ENCODE assay signal across 8 cellular contexts in the genomic region with DNA sequence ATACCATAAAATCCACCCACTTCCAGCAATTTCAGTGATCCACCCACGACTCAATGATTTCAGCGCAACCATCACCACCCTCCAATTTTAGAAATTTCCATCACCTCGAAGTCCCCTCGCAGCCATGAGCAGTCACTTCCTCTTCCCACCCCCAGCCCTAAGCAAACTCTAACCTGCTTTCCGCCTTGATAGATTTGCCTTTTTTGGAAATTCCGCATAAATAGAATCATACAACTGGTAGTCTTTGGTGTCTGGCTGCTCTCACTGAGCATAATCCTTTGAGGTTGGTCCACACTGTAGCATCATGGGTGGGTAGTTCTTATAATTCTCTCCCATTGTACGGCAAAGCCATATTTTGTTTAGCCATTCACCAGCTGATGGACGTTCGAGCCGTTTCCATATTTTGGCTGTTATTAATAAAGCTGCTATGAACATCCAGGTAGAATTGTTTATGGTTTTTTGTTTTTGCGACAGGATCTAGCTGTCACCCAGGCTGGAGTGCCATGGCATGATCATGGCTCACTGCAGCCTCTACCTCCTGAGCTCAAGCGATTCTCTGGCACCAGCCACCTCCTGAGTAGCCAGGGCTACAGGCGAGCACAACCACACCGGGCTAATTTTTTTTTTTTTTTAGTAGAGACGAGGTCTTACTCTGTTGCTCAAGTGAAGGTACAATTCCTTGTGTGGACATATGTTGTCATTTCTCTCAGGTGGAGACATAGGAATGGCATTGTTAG. TPM values are rescaled to one million over a fixed set of nuclear protein-coding genes. Genes with fewer than 3 reads are reported as not detected.
DNase-seq lines count a peak whose midpoint lies in the region; ATAC-seq and TF ChIP-seq lines count a peak whose summit lies in the region.

No MANE protein-coding gene starts in this region.

- H3K4me3 Mint-ChIP-seq in IgD-negative memory B cell: peak overlapping the region in 3 of 4 donors; percentile 12 to 42 (median 21)
- no peak overlapping the region for H3K4me3 Mint-ChIP-seq in activated CD4-positive, alpha-beta T cell treated with anti-CD3 and anti-CD28 coated beads, Interleukin-2, amount 10 ng/mL, durations not matched to agents 7 days and 5 days

- peaks cover 24% of the 10 kb centered on the region for H3K4me1 ChIP-seq in BLaER1
- peaks cover 15% of the 10 kb centered on the region for H3K4me1 ChIP-seq in mucosa of descending colon (ENCODE audit: low read depth)

- peak; percentile 51 for DNase-seq in activated CD4-positive, alpha-beta T cell treated with anti-CD3 and anti-CD28 coated beads, Interleukin-2, amount 10 ng/mL, durations not matched to agents 7 days and 5 days
- DNase-seq in mucosa of descending colon (no peak), NCI-H2029 (lab: John Stamatoyannopoulos, UW) (no peak), C1 segment of cervical spinal cord (lab: John Stamatoyannopoulos, UW) (no peak)

- CTCF ChIA-PET in activated CD4-positive, alpha-beta T cell treated with anti-CD3 and anti-CD28 coated beads, Interleukin-2, amount 10 ng/mL, durations not matched to agents 7 days and 5 days (lab: Charles Lee): interaction anchor here (0.6 kb wide), 1 partner anchor 17 kb away, joined by 6 read pairs; no protein-coding TSS in a partner anchor

- TF ChIP-seq CTCF in mucosa of descending colon (IDR thresholded peaks at IDR 0.05): no peak

- H3K27me3 ChIP-seq in BLaER1: peaks cover 11% of the 10 kb centered on the region

- H3K9me3 Mint-ChIP-seq in IgD-negative memory B cell: peaks cover 2 to 19% (median 9%) of the 10 kb centered on the region in 3 donors
- H3K9me3 Mint-ChIP-seq in activated CD4-positive, alpha-beta T cell treated with anti-CD3 and anti-CD28 coated beads, Interleukin-2, amount 10 ng/mL, durations not matched to agents 7 days and 5 days: peaks cover 11% of the 10 kb centered on the region

- no peaks in the 10 kb centered on the region for H3K36me3 ChIP-seq in BLaER1
- H3K36me3 ChIP-seq in mucosa of descending colon (ENCODE audit: low read depth): no peaks in the 10 kb centered on the region

- POLR2A ChIA-PET in activated CD4-positive, alpha-beta T cell treated with anti-CD3 and anti-CD28 coated beads, Interleukin-2, amount 10 ng/mL, durations not matched to agents 7 days and 5 days (lab: Charles Lee): interaction anchor here (0.6 kb wide), 1 partner anchor 23 kb away, joined by 3 read pairs; no protein-coding TSS in a partner anchor

- intact Hi-C loops in mucosa of descending colon (cut with DNase I, micrococcal nuclease): no loop called here

- peak overlapping the region; percentile 44 for H3K4me2 ChIP-seq in BLaER1

- H3K4me1 Mint-ChIP-seq in IgD-negative memory B cell: peaks cover 7 to 17% (median 15%) of the 10 kb centered on the region in 3 donors
- peaks cover 18% of the 10 kb centered on the region for H3K4me1 Mint-ChIP-seq in activated CD4-positive, alpha-beta T cell treated with anti-CD3 and anti-CD28 coated beads, Interleukin-2, amount 10 ng/mL, durations not matched to agents 7 days and 5 days

- H3K4me3 ChIP-seq in BLaER1 (no peak overlapping the region), mucosa of descending colon (no peak overlapping the region)

- H3K27ac ChIP-seq in BLaER1: no peak overlapping the region

- ATAC-seq in mucosa of descending colon: peak; percentile 18
- no peak for ATAC-seq in HG03457 (IDR thresholded peaks at IDR 0.05; ENCODE audit: unreplicated experiment)
- no peak for ATAC-seq in HG03342 (IDR thresholded peaks at IDR 0.05; ENCODE audit: unreplicated experiment)

- H3K9me3 ChIP-seq in BLaER1 (peaks cover 25% of the 10 kb centered on the region), mucosa of descending colon (peaks cover 2% of the 10 kb centered on the region)

- H4K20me1 ChIP-seq in BLaER1: 0 out of 2 replicates have a peak, but pooled peaks cover 6% of the 10 kb centered on the region

- H3K9ac ChIP-seq in BLaER1: no peak overlapping the region

- H3K27me3 Mint-ChIP-seq in IgD-negative memory B cell: peaks cover 8% of the 10 kb centered on the region
- no peaks in the 10 kb centered on the region for H3K27me3 Mint-ChIP-seq in activated CD4-positive, alpha-beta T cell treated with anti-CD3 and anti-CD28 coated beads, Interleukin-2, amount 10 ng/mL, durations not matched to agents 7 days and 5 days

- H3K27ac Mint-ChIP-seq in IgD-negative memory B cell: peak overlapping the region in 2 of 3 donors; percentile 62 to 86
- H3K27ac Mint-ChIP-seq in activated CD4-positive, alpha-beta T cell treated with anti-CD3 and anti-CD28 coated beads, Interleukin-2, amount 10 ng/mL, durations not matched to agents 7 days and 5 days: peak overlapping the region; percentile 79

- peaks cover 4% of the 10 kb centered on the region for H3K36me3 Mint-ChIP-seq in IgD-negative memory B cell
- H3K36me3 Mint-ChIP-seq in activated CD4-positive, alpha-beta T cell treated with anti-CD3 and anti-CD28 coated beads, Interleukin-2, amount 10 ng/mL, durations not matched to agents 7 days and 5 days (ENCODE audit: low read depth): peaks cover 9% of the 10 kb centered on the region

RNA-seq across cellular contexts. Expression of a gene that starts 16.0 kb away (rescaled TPM):
- 47.1 TPM for polyA plus RNA-seq in IgD-negative memory B cell
- 10 to 100 TPM; 39.7 to 44.7 TPM for total RNA-seq in activated CD4-positive, alpha-beta T cell treated with anti-CD3 and anti-CD28 coated beads, Interleukin-2, amount 10 ng/mL, durations not matched to agents 7 days and 5 days
- total RNA-seq in mucosa of descending colon: 100 to 1,000 TPM in 1 of 3 donors, 10 to 100 TPM in 2; 56.4 to 106 (median 58.7) TPM

RNA-seq across cellular contexts. Expression of a gene that starts 36.0 kb away (rescaled TPM):
- polyA plus RNA-seq in IgD-negative memory B cell: not detected
- not detected for total RNA-seq in activated CD4-positive, alpha-beta T cell treated with anti-CD3 and anti-CD28 coated beads, Interleukin-2, amount 10 ng/mL, durations not matched to agents 7 days and 5 days
- under 1 TPM in 2 of 3 donors, not detected in 1; 0.09 to 0.43 TPM for total RNA-seq in mucosa of descending colon

RNA-seq across cellular contexts. Expression of a gene that starts 58.2 kb away (rescaled TPM):
- 29.7 TPM for polyA plus RNA-seq in IgD-negative memory B cell
- total RNA-seq in activated CD4-positive, alpha-beta T cell treated with anti-CD3 and anti-CD28 coated beads, Interleukin-2, amount 10 ng/mL, durations not matched to agents 7 days and 5 days: 10 to 100 TPM; 42.4 to 47.9 TPM
- total RNA-seq in mucosa of descending colon: 10 to 100 TPM; 27.6 to 57.6 (median 32.2) TPM

RNA-seq across cellular contexts. Expression of a gene that starts 58.4 kb away (rescaled TPM):
- 13.4 TPM for polyA plus RNA-seq in IgD-negative memory B cell
- total RNA-seq in activated CD4-positive, alpha-beta T cell treated with anti-CD3 and anti-CD28 coated beads, Interleukin-2, amount 10 ng/mL, durations not matched to agents 7 days and 5 days: 10 to 100 TPM; 21.4 to 28.5 TPM
- total RNA-seq in mucosa of descending colon: 10 to 100 TPM; 21.7 to 28.7 (median 25.5) TPM
